ENCODE assay signal across 8 cellular contexts in genomic region chr11:27473017-27473406, GRCh38. TPM values are rescaled to one million over a fixed set of nuclear protein-coding genes. Genes with fewer than 3 reads are reported as not detected.
DNase-seq lines count a peak whose midpoint lies in the region; ATAC-seq and TF ChIP-seq lines count a peak whose summit lies in the region.

No MANE protein-coding gene starts in this region.

- H3K27ac Mint-ChIP-seq in endodermal cell (peak overlapping the region; percentile 81), natural killer cell (peak overlapping the region; percentile 37 to 60)

- H3K4me1 Mint-ChIP-seq in endodermal cell, result peaks cover 34% of the 10 kb centered on the region
- peaks cover 21 to 23% of the 10 kb centered on the region in 2 donors for H3K4me1 Mint-ChIP-seq in natural killer cell

- no peak for TF ChIP-seq CTCF in AG09309 (IDR thresholded peaks at IDR 0.05; ENCODE audit: control insufficient read depth, insufficient read depth, low read depth, low read length, missing control alignments)
- TF ChIP-seq CTCF in endodermal cell (conservative IDR thresholded peaks at IDR 0.05), result no peak
- no peak for TF ChIP-seq CTCF in natural killer cell (IDR thresholded peaks at IDR 0.05)

- no peaks in the 10 kb centered on the region for H3K36me3 ChIP-seq in NT2/D1 (ENCODE audit: insufficient read depth, insufficient read length, low read length)
- H3K36me3 ChIP-seq in endodermal cell (ENCODE audit: control insufficient read depth, insufficient read depth, low read length), result no peaks in the 10 kb centered on the region

- no peaks in the 10 kb centered on the region for H3K4me1 ChIP-seq in NT2/D1 (ENCODE audit: insufficient read depth, insufficient read length)
- peaks cover 9% of the 10 kb centered on the region for H3K4me1 ChIP-seq in endodermal cell (ENCODE audit: control insufficient read depth, insufficient read depth, low read length)

- H3K36me3 Mint-ChIP-seq in endodermal cell (ENCODE audit: low read depth) (no peaks in the 10 kb centered on the region), natural killer cell (no peaks in the 10 kb centered on the region)

- H3K4me3 Mint-ChIP-seq in endodermal cell (peak overlapping the region; percentile 73), natural killer cell (peak overlapping the region; percentile 99)

- H3K27me3 Mint-ChIP-seq in endodermal cell (ENCODE audit: insufficient read depth), result no peaks in the 10 kb centered on the region
- peaks cover 23 to 29% of the 10 kb centered on the region in 2 donors for H3K27me3 Mint-ChIP-seq in natural killer cell (ENCODE audit: low read depth in 2 of 2)

- ATAC-seq in natural killer cell, result no peak
- no peak for ATAC-seq in HG03159 (IDR thresholded peaks at IDR 0.05; ENCODE audit: unreplicated experiment)
- ATAC-seq in GM19023 (IDR thresholded peaks at IDR 0.05; ENCODE audit: unreplicated experiment), result no peak
- no peak for ATAC-seq in GM21390 (IDR thresholded peaks at IDR 0.05; ENCODE audit: unreplicated experiment)

- H3K9ac ChIP-seq in NT2/D1 (ENCODE audit: insufficient read length, low read depth), result peak overlapping the region; percentile 44
- peak overlapping the region; percentile 6 for H3K9ac ChIP-seq in endodermal cell (ENCODE audit: extremely low read depth, low read length, poor library complexity, severe bottlenecking)

- H3K9me3 Mint-ChIP-seq in endodermal cell (no peaks in the 10 kb centered on the region), natural killer cell (no peaks in the 10 kb centered on the region)

- H3K4me3 ChIP-seq in AG09309 (ENCODE audit: control insufficient read depth, low read depth, low read length) (peak overlapping the region; percentile 90), NT2/D1 (ENCODE audit: insufficient read length, low read depth) (peak overlapping the region; percentile 13), endodermal cell (ENCODE audit: low read length) (peak overlapping the region; percentile 70)

- no peak overlapping the region for H3K27ac ChIP-seq in endodermal cell (ENCODE audit: low read depth, low read length)

- DNase-seq in AG09309 (ENCODE audit: low read depth) (no peak), NT2/D1 (ENCODE audit: low read depth, low spot score) (no peak), endodermal cell (no peak), natural killer cell (no peak), GM19240 (ENCODE audit: insufficient read length, low spot score) (no peak)

- 36 to 73% methylated on average over 5 to 8 of the region's 9 CpGs for WGBS in endodermal cell (ENCODE audit: insufficient coverage in 1 of 2, insufficient read length in 1 of 2), 2 experiments

- no peaks in the 10 kb centered on the region for H3K27me3 ChIP-seq in NT2/D1 (ENCODE audit: insufficient read depth, insufficient read length)
- H3K27me3 ChIP-seq in endodermal cell (ENCODE audit: control insufficient read depth, insufficient read depth, low read length, poor library complexity, severe bottlenecking), result no peaks in the 10 kb centered on the region

- no peaks in the 10 kb centered on the region for H3K9me3 ChIP-seq in NT2/D1 (ENCODE audit: insufficient read depth, low read length)
- H3K9me3 ChIP-seq in endodermal cell (ENCODE audit: control insufficient read depth, low read length), result no peaks in the 10 kb centered on the region

- intact Hi-C loops in natural killer cell (cut with micrococcal nuclease), result no loop called here

RNA-seq across cellular contexts. Expression of gene LGR4, which starts 0.4 kb away (rescaled TPM):
- total RNA-seq in endodermal cell (10 to 100 TPM; 73.7 to 75.6 TPM), natural killer cell (under 1 TPM; 0.08 to 0.70 (median 0.35) TPM)
- 58.3 TPM for polyA plus RNA-seq in endodermal cell (2013, experiment 1 of 2)
- polyA plus RNA-seq in endodermal cell (2013, experiment 2 of 2), result 53.9 TPM

RNA-seq across cellular contexts. Expression of gene LIN7C, which starts 33.6 kb away (rescaled TPM):
- total RNA-seq in endodermal cell, result 10 to 100 TPM; 28.3 to 39.6 TPM
- polyA plus RNA-seq in endodermal cell (2013, experiment 1 of 2), result 18.2 TPM
- polyA plus RNA-seq in endodermal cell (2013, experiment 2 of 2), result 18.9 TPM
- total RNA-seq in natural killer cell, result 10 to 100 TPM; 16.4 to 25.3 (median 22.5) TPM

Comparison
In these comparisons a context has a peak if more than half of its experiments do, and no peak if none do; other contexts are left out.
1. H3K4me3 ChIP-seq: peak in every context shown above with its lines; median percentile 90 in AG09309; 70 in endodermal cell; 13 in NT2/D1.
2. RNA of gene LGR4, which starts 0.4 kb away (total RNA-seq): 73.7 to 75.6 TPM in endodermal cell; 0.08 to 0.70 TPM in natural killer cell; every median in the first group is over 10 times any median in the second.